9 cellular contexts compared by ENCODE assay signal in genomic region chr11:62433553-62434301, GRCh38. TPM values are rescaled to one million over a fixed set of nuclear protein-coding genes. Genes with fewer than 3 reads are reported as not detected.
DNase-seq lines count a peak whose midpoint lies in the region; ATAC-seq, FAIRE-seq and TF ChIP-seq lines count a peak whose summit lies in the region.
"Had no signal": no experiment of that assay in that cellular context is flagged by ENCODE, and none has a peak within 500 bp of the region (broad histone marks: within the 10 kb centered on the region; RNA-seq: fewer than 3 reads in every experiment).

No MANE protein-coding gene starts in this region.

- H3K27ac ChIP-seq in astrocyte (ENCODE audit: low read depth, low read length) (no peak overlapping the region), lower lobe of right lung (peak overlapping the region; percentile 73), thymus (ENCODE audit: low read depth) (peak overlapping the region; percentile 60)
- H3K27ac ChIP-seq: psoas muscle had no signal

- peaks cover 7% of the 10 kb centered on the region for H3K27me3 Mint-ChIP-seq in astrocyte (ENCODE audit: low read depth, unreplicated experiment)

- H3K4me3 ChIP-seq in astrocyte (ENCODE audit: insufficient read depth, low read depth, low read length), result no peak overlapping the region
- H3K4me3 ChIP-seq in lower lobe of right lung, result no peak overlapping the region
- H3K4me3 ChIP-seq in thymus (ENCODE audit: low read length), result no peak overlapping the region
- H3K4me3 ChIP-seq: psoas muscle had no signal

- peaks cover 17% of the 10 kb centered on the region for H3K4me1 Mint-ChIP-seq in astrocyte (ENCODE audit: low read depth, unreplicated experiment)

- intact Hi-C loops in lower lobe of right lung (cut with DNase I), result no loop called here

- no peak overlapping the region for H2AFZ ChIP-seq in astrocyte (ENCODE audit: low read depth, low read length)

- ATAC-seq in lower lobe of right lung (peak; percentile 26 to 56), GM19467 (IDR thresholded peaks at IDR 0.05; ENCODE audit: unreplicated experiment) (no peak), omental fat pad (ENCODE audit: low FRiP score) (no peak)

- FAIRE-seq in astrocyte (lab: Jason Lieb, UNC), result no peak

- H3K36me3 Mint-ChIP-seq in astrocyte (ENCODE audit: low read depth, unreplicated experiment), result no peaks in the 10 kb centered on the region

- H3K9me3 ChIP-seq in astrocyte (ENCODE audit: insufficient read depth, low read depth, low read length), result no peaks in the 10 kb centered on the region
- H3K9me3 ChIP-seq in lower lobe of right lung, result no peaks in the 10 kb centered on the region
- no peaks in the 10 kb centered on the region for H3K9me3 ChIP-seq in thymus (ENCODE audit: control insufficient read depth)
- H3K9me3 ChIP-seq: psoas muscle had no signal

- no peak overlapping the region for H3K9ac ChIP-seq in astrocyte (ENCODE audit: low read length)

- peaks cover 27% of the 10 kb centered on the region for H3K4me1 ChIP-seq in astrocyte (ENCODE audit: insufficient read depth, low read length)
- peaks cover 47% of the 10 kb centered on the region for H3K4me1 ChIP-seq in lower lobe of right lung
- peaks cover 13% of the 10 kb centered on the region for H3K4me1 ChIP-seq in thymus (ENCODE audit: control insufficient read depth, insufficient read depth, low read length)
- H3K4me1 ChIP-seq: psoas muscle had no signal

- peak overlapping the region; percentile 31 for H3K4me2 ChIP-seq in astrocyte (ENCODE audit: low read length)

- no peaks in the 10 kb centered on the region for H4K20me1 ChIP-seq in astrocyte (ENCODE audit: insufficient read depth, low read length)

- H3K36me3 ChIP-seq in astrocyte (ENCODE audit: insufficient read depth, low read length), result no peaks in the 10 kb centered on the region
- no peaks in the 10 kb centered on the region for H3K36me3 ChIP-seq in lower lobe of right lung
- no peaks in the 10 kb centered on the region for H3K36me3 ChIP-seq in thymus (ENCODE audit: control insufficient read depth, insufficient read depth)

- no peak overlapping the region for H3K4me3 Mint-ChIP-seq in astrocyte (ENCODE audit: unreplicated experiment)

- 21% methylated on average over 15 of the region's 15 CpGs for WGBS in thymus

- H3K9me3 Mint-ChIP-seq in astrocyte (ENCODE audit: unreplicated experiment), result peaks cover 3% of the 10 kb centered on the region

- H3K27me3 ChIP-seq in astrocyte (ENCODE audit: insufficient read depth, low read length) (no peaks in the 10 kb centered on the region), lower lobe of right lung (ENCODE audit: low read depth) (no peaks in the 10 kb centered on the region), thymus (ENCODE audit: control insufficient read depth, insufficient read depth) (no peaks in the 10 kb centered on the region)

- DNase-seq in MV-4-11 (lab: John Stamatoyannopoulos, UW), result peak; percentile 68
- no peak for DNase-seq in astrocyte (ENCODE audit: low read depth)
- DNase-seq in lower lobe of right lung, result no peak
- DNase-seq in stimulated activated CD4-positive, alpha-beta T cell treated with anti-CD3 and anti-CD28 coated beads, Interleukin-12 subunit alpha, Interleukin-12 subunit beta, amount 100 ng/mL, for 4 hours, result no peak
- no peak for DNase-seq in omental fat pad (ENCODE audit: low spot score)
- DNase-seq: cerebellar nuclear complex, psoas muscle had no signal

- no peak for TF ChIP-seq CTCF in astrocyte (IDR thresholded peaks at IDR 0.05; ENCODE audit: insufficient read depth, low read depth, low read length)
- TF ChIP-seq CTCF in lower lobe of right lung (IDR thresholded peaks at IDR 0.05), result no peak
- no peak for TF ChIP-seq CTCF in omental fat pad (IDR thresholded peaks at IDR 0.05)

- no peak overlapping the region for H3K27ac Mint-ChIP-seq in astrocyte (ENCODE audit: unreplicated experiment)

- H3K79me2 ChIP-seq in astrocyte (ENCODE audit: insufficient read depth, low read length), result no peaks in the 10 kb centered on the region

RNA-seq across cellular contexts. Expression of gene SCGB1A1, which starts 14.9 kb away (rescaled TPM):
- total RNA-seq in astrocyte (not detected in 2 replicates), lower lobe of right lung (3,364 TPM), omental fat pad (not detected)
- polyA plus RNA-seq in thymus, result 27.2 TPM
- total RNA-seq: psoas muscle had no signal

Comparison
In these comparisons a context has a peak if more than half of its experiments do, and no peak if none do; other contexts are left out.
1. ATAC-seq: peak in lower lobe of right lung (2 of 2); none in GM19467 (single experiment) and omental fat pad (single experiment).
2. RNA of gene SCGB1A1, which starts 14.9 kb away (total RNA-seq): 3,364 TPM in lower lobe of right lung (single experiment); not detected in astrocyte and not detected in omental fat pad; every median in the first group is over 1,000 times any median in the second.